1 cellular context compared by ENCODE assay signal in genomic region chr12:54688309-54689033, GRCh38.
A peak's percentile ranks its signal among the peaks of the same experiment; 100 is the strongest.
TF ChIP-seq lines count a peak whose summit lies in the region.

No MANE protein-coding gene starts in this region.

TF ChIP-seq in liver, 16 proteins besides CTCF, POLR2A, EP300 and RAD21 (continued from another document):
- TF ChIP-seq ZBTB33 (IDR thresholded peaks at IDR 0.05) (no peak), FOXA2 (IDR thresholded peaks at IDR 0.05) (no peak), NR2F2 (IDR thresholded peaks at IDR 0.05) (no peak), SP1 (IDR thresholded peaks at IDR 0.05) (peak; percentile 69), TAF1 (conservative IDR thresholded peaks at IDR 0.05) (no peak)
